ENCODE assay signal across 8 cellular contexts in the genomic region with DNA sequence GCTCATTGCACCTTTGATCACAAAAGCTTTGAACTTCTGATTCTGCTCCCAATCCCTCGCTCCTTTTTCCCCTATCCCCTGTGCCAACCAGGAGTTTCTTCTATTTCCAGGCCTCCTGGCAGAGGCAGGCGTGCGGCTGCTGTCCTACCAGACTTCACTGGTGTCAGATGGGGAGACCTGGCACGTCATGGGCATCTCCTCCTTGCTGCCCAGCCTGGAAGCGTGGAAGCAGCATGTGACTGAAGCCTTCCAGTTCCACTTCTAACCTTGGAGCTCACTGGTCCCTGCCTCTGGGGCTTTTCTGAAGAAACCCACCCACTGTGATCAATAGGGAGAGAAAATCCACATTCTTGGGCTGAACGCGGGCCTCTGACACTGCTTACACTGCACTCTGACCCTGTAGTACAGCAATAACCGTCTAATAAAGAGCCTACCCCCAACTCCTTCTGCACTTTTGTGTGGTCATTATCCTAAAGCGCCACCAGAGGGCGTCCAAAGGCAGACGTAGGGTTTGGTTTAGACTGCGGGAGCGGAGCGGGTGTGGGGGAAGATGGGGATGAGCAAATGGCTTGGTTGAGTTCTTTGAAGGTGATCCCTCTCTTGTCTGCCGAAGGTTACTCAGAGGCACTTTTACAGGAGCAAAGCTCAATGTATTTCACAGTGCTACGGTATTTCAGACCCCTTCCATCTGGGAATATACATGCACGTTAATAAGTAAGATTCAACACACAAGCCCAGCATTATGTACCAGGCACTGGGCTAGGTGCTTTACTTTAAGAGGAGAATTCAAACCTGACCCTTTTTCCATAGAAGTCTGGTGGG. TPM values are rescaled to one million over a fixed set of nuclear protein-coding genes. Genes with fewer than 3 reads are reported as not detected.
DNase-seq lines count a peak whose midpoint lies in the region; ATAC-seq and TF ChIP-seq lines count a peak whose summit lies in the region.

No MANE protein-coding gene starts in this region.

- peak; percentile 88 for TF ChIP-seq CTCF in hepatocyte (IDR thresholded peaks at IDR 0.05; ENCODE audit: poor library complexity)
- peak; percentile 36 to 75 (median 65) for TF ChIP-seq CTCF in gastrocnemius medialis (IDR thresholded peaks at IDR 0.05 in 4 of 5, conservative IDR thresholded peaks at IDR 0.05 in 1 of 5)

- H3K9me3 ChIP-seq in GM23248 (ENCODE audit: low read depth) (no peaks in the 10 kb centered on the region), hepatocyte (ENCODE audit: low read depth) (no peaks in the 10 kb centered on the region), gastrocnemius medialis (no peaks in the 10 kb centered on the region)

- H3F3A ChIP-seq in GM23248 (ENCODE audit: insufficient read depth), result no peaks in the 10 kb centered on the region; the same call in 1 of the 2 replicates

- intact Hi-C loops in gastrocnemius medialis (cut with DNase I; ENCODE audit: low total_unique reads), result loop anchor here (5.0 kb wide), 1 partner anchor 63 kb away; no protein-coding TSS in a partner anchor

- no peak overlapping the region for H3K27ac ChIP-seq in GM23248
- H3K27ac ChIP-seq in angular gyrus (ENCODE audit: low read depth, low read length), result peak overlapping the region; percentile 2
- H3K27ac ChIP-seq in hepatocyte, result no peak overlapping the region
- H3K27ac ChIP-seq in gastrocnemius medialis, result no peak overlapping the region

- H3K9me2 ChIP-seq in GM23248 (ENCODE audit: insufficient read depth), result no peaks in the 10 kb centered on the region
- no peaks in the 10 kb centered on the region for H3K9me2 ChIP-seq in hepatocyte (replicated peaks; ENCODE audit: insufficient read depth)

- no peaks in the 10 kb centered on the region for H3K4me1 ChIP-seq in GM23248 (ENCODE audit: insufficient read depth)
- peaks cover 17% of the 10 kb centered on the region for H3K4me1 ChIP-seq in hepatocyte (ENCODE audit: insufficient read depth)
- H3K4me1 ChIP-seq in gastrocnemius medialis, result no peaks in the 10 kb centered on the region

- H3K4me2 ChIP-seq in GM23248 (ENCODE audit: unreplicated experiment) (no peak overlapping the region), hepatocyte (no peak overlapping the region)

- DNase-seq in DMS114 treated with DMSO at 0.1 percent for 48 hours (lab: John Stamatoyannopoulos, UW; ENCODE audit: unreplicated experiment), result peak; percentile 63
- DNase-seq in GM23248, result peak; percentile 84
- DNase-seq in NCI-H1048 (lab: John Stamatoyannopoulos, UW), result peak; percentile 13
- peak; percentile 63 for DNase-seq in SKM-1 treated with dmso at 0.1 percent for 144 hours (lab: John Stamatoyannopoulos, UW; ENCODE audit: unreplicated experiment)
- DNase-seq in hepatocyte (ENCODE audit: low spot score), result peak; percentile 86
- DNase-seq in gastrocnemius medialis, result no peak
- no peak for DNase-seq in central memory CD4-positive, alpha-beta T cell

- H3K27me3 ChIP-seq in GM23248 (replicated peaks; ENCODE audit: insufficient read depth) (no peaks in the 10 kb centered on the region), hepatocyte (no peaks in the 10 kb centered on the region), gastrocnemius medialis (no peaks in the 10 kb centered on the region)

- no peaks in the 10 kb centered on the region for H4K20me1 ChIP-seq in GM23248 (ENCODE audit: insufficient read depth)
- no peaks in the 10 kb centered on the region for H4K20me1 ChIP-seq in hepatocyte (ENCODE audit: insufficient read depth, poor library complexity, severe bottlenecking)

- WGBS in GM23248 (ENCODE audit: low coverage in 1 of 2, low lambda C conversion rate in 2 of 2, missing lambda C conversion rate in 2 of 2), 2 experiments, result 31% methylated on average over 17 of the region's 17 CpGs
- 46% methylated on average over 17 of the region's 17 CpGs for WGBS in hepatocyte (ENCODE audit: low lambda C conversion rate, missing lambda C conversion rate)

- H3K4me3 ChIP-seq in GM23248, result no peak overlapping the region
- H3K4me3 ChIP-seq in hepatocyte, result no peak overlapping the region
- H3K4me3 ChIP-seq in gastrocnemius medialis, result no peak overlapping the region

- ATAC-seq in gastrocnemius medialis, result peak; percentile 60 to 69

- in situ Hi-C loops in GM23248 (cut with MboI), result no loop called here
- in situ Hi-C loops in gastrocnemius medialis (cut with MboI; ENCODE audit: low sequenced_read_pairs in 4 of 4), result no loop called here

- H2AFZ ChIP-seq in GM23248 (no peak overlapping the region), hepatocyte (no peak overlapping the region)

- H3K36me3 ChIP-seq in GM23248 (ENCODE audit: low read depth), result peaks cover 10% of the 10 kb centered on the region; the same call in 1 of the 2 replicates
- H3K36me3 ChIP-seq in hepatocyte (replicated peaks; ENCODE audit: insufficient read depth, low read depth), result no peaks in the 10 kb centered on the region
- H3K36me3 ChIP-seq in gastrocnemius medialis, result no peaks in the 10 kb centered on the region

- H3K79me2 ChIP-seq in GM23248 (ENCODE audit: insufficient read depth) (no peaks in the 10 kb centered on the region), hepatocyte (no peaks in the 10 kb centered on the region)

- TF ChIP-seq POLR2A in gastrocnemius medialis (IDR thresholded peaks at IDR 0.05), result no peak

- H3K9ac ChIP-seq in GM23248, result no peak overlapping the region

RNA-seq across cellular contexts. Expression of gene HMGCS2, which starts 24.7 kb away (rescaled TPM):
- total RNA-seq in GM23248 (2014; rRNA removed; shearing (Covaris generic)), result not detected in 2 replicates
- not detected in 2 replicates for polyA plus RNA-seq in GM23248 (2016; fragmentation: Nextera tagmentation; extraction: Ambion mirVana)
- 188 and 207 TPM in 2 replicates for total RNA-seq in hepatocyte
- 119 and 167 TPM in 2 replicates for polyA plus RNA-seq in hepatocyte
- 1 to 10 TPM in 3 of 4 donors, not detected in 1; 1.2 to 9.2 (median 2.2) TPM for total RNA-seq in gastrocnemius medialis

RNA-seq across cellular contexts. Expression of gene PHGDH, which starts 32.3 kb away (rescaled TPM):
- total RNA-seq in GM23248 (2014; rRNA removed; shearing (Covaris generic)), result 298 and 346 TPM in 2 replicates
- polyA plus RNA-seq in GM23248 (2016; fragmentation: Nextera tagmentation; extraction: Ambion mirVana) (257 and 273 TPM in 2 replicates), hepatocyte (144 and 167 TPM in 2 replicates)
- total RNA-seq in hepatocyte (138 and 181 TPM in 2 replicates), gastrocnemius medialis (1 to 10 TPM in 2 of 4 donors, under 1 TPM in 1, not detected in 1; 0.86 to 7.1 (median 2.3) TPM)

Comparison
In these comparisons a context has a peak if more than half of its experiments do, and no peak if none do; other contexts are left out.
1. DNase-seq: peak in DMS114 treated with DMSO at 0.1 percent for 48 hours (single experiment), GM23248 (single experiment), NCI-H1048 (single experiment), SKM-1 treated with dmso at 0.1 percent for 144 hours (single experiment) and hepatocyte (single experiment); none in gastrocnemius medialis (0 of 2) and central memory CD4-positive, alpha-beta T cell (single experiment).
2. RNA of gene HMGCS2, which starts 24.7 kb away (total RNA-seq): 188 to 207 TPM in hepatocyte; 1.2 to 9.2 TPM in gastrocnemius medialis and not detected in GM23248; every median in the first group is over 10 times any median in the second.
3. RNA of gene PHGDH, which starts 32.3 kb away (total RNA-seq): 298 to 346 TPM in GM23248 and 138 to 181 TPM in hepatocyte; 0.86 to 7.1 TPM in gastrocnemius medialis; every median in the first group is over 10 times any median in the second.